8 cellular contexts compared by ENCODE assay signal in the genomic region with DNA sequence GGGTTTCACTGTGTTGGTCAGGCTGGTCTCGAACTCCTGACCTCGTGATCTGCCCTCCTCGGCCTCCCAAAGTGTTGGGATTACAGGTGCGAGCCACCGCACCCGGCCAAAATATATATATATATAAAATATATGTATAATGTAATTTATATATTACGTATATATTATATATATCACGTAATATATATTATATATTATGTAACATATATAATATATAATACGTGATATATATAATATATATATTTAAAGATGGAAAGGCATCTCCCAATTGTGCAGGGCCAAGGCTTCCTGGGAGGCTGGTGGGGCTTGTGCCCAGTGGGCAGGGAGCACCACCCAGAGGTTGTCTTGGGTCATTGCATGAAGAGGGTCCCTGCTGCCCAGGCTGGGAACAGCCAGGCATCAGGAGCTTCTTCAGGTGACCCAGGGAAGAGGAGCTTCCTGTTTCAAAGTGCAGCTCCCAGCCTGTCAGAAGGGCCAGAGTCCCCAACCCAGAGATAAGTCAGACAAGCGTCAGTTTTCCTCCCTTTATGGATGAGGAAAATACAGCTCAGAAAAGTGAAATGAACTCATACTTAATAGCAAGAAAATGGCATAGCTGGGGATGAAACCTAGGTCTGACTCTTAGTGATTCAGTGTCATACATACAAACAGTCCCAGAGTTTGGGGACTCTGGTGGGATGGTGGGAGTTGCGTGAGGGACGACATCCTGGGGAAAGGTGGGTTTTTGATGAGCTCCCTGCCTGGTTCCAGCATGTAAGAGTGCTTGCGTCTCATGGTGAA. TPM values are rescaled to one million over a fixed set of nuclear protein-coding genes. Genes with fewer than 3 reads are reported as not detected.
A peak's percentile ranks its signal among the peaks of the same experiment; 100 is the strongest.
DNase-seq lines count a peak whose midpoint lies in the region; ATAC-seq and TF ChIP-seq lines count a peak whose summit lies in the region.

No MANE protein-coding gene starts in this region.

- H3K4me3 Mint-ChIP-seq in CD4-positive, alpha-beta memory T cell = no peak overlapping the region
- H3K4me3 Mint-ChIP-seq in activated CD4-positive, alpha-beta memory T cell treated with anti-CD3 and anti-CD28 coated beads, Interleukin-2, amount 10 ng/mL, durations not matched to agents 7 days and 5 days = no peak overlapping the region
- no peak overlapping the region for H3K4me3 Mint-ChIP-seq in naive B cell

- H3K27ac ChIP-seq in CD4-positive, alpha-beta memory T cell (ENCODE audit: low read depth, low read length) = no peak overlapping the region
- H3K27ac ChIP-seq in thoracic aorta = no peak overlapping the region

- H3K27me3 Mint-ChIP-seq in CD4-positive, alpha-beta memory T cell = no peaks in the 10 kb centered on the region
- H3K27me3 Mint-ChIP-seq in activated CD4-positive, alpha-beta memory T cell treated with anti-CD3 and anti-CD28 coated beads, Interleukin-2, amount 10 ng/mL, durations not matched to agents 7 days and 5 days = peaks cover 4% of the 10 kb centered on the region
- peaks cover 0 to 18% (median 14%) of the 10 kb centered on the region in 3 donors for H3K27me3 Mint-ChIP-seq in naive B cell

- H3K9me3 ChIP-seq in CD4-positive, alpha-beta memory T cell (ENCODE audit: control insufficient read depth in 1 of 2, low read length in 2 of 2) = no peaks in the 10 kb centered on the region
- H3K9me3 ChIP-seq in thoracic aorta = no peaks in the 10 kb centered on the region

- peak; percentile 36 to 53 (median 47) for DNase-seq in CD4-positive, alpha-beta memory T cell
- DNase-seq in HK-2 (ENCODE audit: unreplicated experiment) (peak; percentile 69), NOMO-1 (lab: John Stamatoyannopoulos, UW; ENCODE audit: unreplicated experiment in 2 of 2) (peak; percentile 33 to 66), epithelial cell of esophagus (ENCODE audit: low read depth) (peak; percentile 59), naive B cell (peak; percentile 39), thoracic aorta (ENCODE audit: low spot score) (no peak)
- DNase-seq in activated CD4-positive, alpha-beta memory T cell treated with anti-CD3 and anti-CD28 coated beads, Interleukin-2, amount 10 ng/mL, durations not matched to agents 7 days and 5 days = peak; percentile 58

- no peaks in the 10 kb centered on the region for H3K9me3 Mint-ChIP-seq in CD4-positive, alpha-beta memory T cell
- no peaks in the 10 kb centered on the region for H3K9me3 Mint-ChIP-seq in activated CD4-positive, alpha-beta memory T cell treated with anti-CD3 and anti-CD28 coated beads, Interleukin-2, amount 10 ng/mL, durations not matched to agents 7 days and 5 days
- H3K9me3 Mint-ChIP-seq in naive B cell = no peaks in the 10 kb centered on the region

- no peaks in the 10 kb centered on the region for H3K27me3 ChIP-seq in CD4-positive, alpha-beta memory T cell (ENCODE audit: insufficient read depth, low read length)
- no peaks in the 10 kb centered on the region for H3K27me3 ChIP-seq in thoracic aorta (replicated peaks; ENCODE audit: insufficient read depth)

- peak overlapping the region in 4 of 7 donors; percentile 25 to 67 (median 43) for H3K27ac Mint-ChIP-seq in CD4-positive, alpha-beta memory T cell
- H3K27ac Mint-ChIP-seq in activated CD4-positive, alpha-beta memory T cell treated with anti-CD3 and anti-CD28 coated beads, Interleukin-2, amount 10 ng/mL, durations not matched to agents 7 days and 5 days = no peak overlapping the region
- H3K27ac Mint-ChIP-seq in naive B cell = no peak overlapping the region

- peaks cover 13% of the 10 kb centered on the region for H3K4me1 ChIP-seq in CD4-positive, alpha-beta memory T cell (ENCODE audit: insufficient read depth, low read length)
- peaks cover 0 to 9% of the 10 kb centered on the region in 2 donors for H3K4me1 ChIP-seq in thoracic aorta (ENCODE audit: control insufficient read depth in 1 of 2, low read depth in 2 of 2)

- intact Hi-C loops in CD4-positive, alpha-beta memory T cell (cut with micrococcal nuclease) = loop anchor here (1.0 to 2.0 kb wide), 2 partner anchors 66 to 142 kb away; a partner anchor contains a TSS

- ATAC-seq in naive B cell (ENCODE audit: low read depth in 2 of 2) (peak; percentile 65 to 81), thoracic aorta (ENCODE audit: insufficient number of reproducible peaks, low FRiP score, low read depth) (no peak), HG03442 (IDR thresholded peaks at IDR 0.05; ENCODE audit: unreplicated experiment) (no peak)

- CTCF ChIA-PET in CD4-positive, alpha-beta memory T cell (lab: Charles Lee; ENCODE audit: partially characterized antibody) = interaction anchor here (0.7 to 3.1 kb wide), 18 partner anchors 9 to 539 kb away, joined by 3 to 104 read pairs (median 4); a partner anchor contains a TSS
- CTCF ChIA-PET in activated CD4-positive, alpha-beta memory T cell treated with anti-CD3 and anti-CD28 coated beads, Interleukin-2, amount 10 ng/mL, durations not matched to agents 7 days and 5 days (lab: Charles Lee) = interaction anchor here (0.6 to 5.6 kb wide), 23 partner anchors 7 to 361 kb away, joined by 3 to 111 read pairs (median 4); a partner anchor contains a TSS

- peaks cover 7 to 21% (median 13%) of the 10 kb centered on the region in 4 donors for H3K4me1 Mint-ChIP-seq in CD4-positive, alpha-beta memory T cell
- H3K4me1 Mint-ChIP-seq in activated CD4-positive, alpha-beta memory T cell treated with anti-CD3 and anti-CD28 coated beads, Interleukin-2, amount 10 ng/mL, durations not matched to agents 7 days and 5 days = peaks cover 12% of the 10 kb centered on the region
- H3K4me1 Mint-ChIP-seq in naive B cell = peaks cover 8 to 18% (median 15%) of the 10 kb centered on the region in 3 donors

- H3K36me3 ChIP-seq in CD4-positive, alpha-beta memory T cell (ENCODE audit: insufficient read depth, low read length) = peaks cover 30% of the 10 kb centered on the region
- peaks cover 27% of the 10 kb centered on the region for H3K36me3 ChIP-seq in thoracic aorta

- no peak overlapping the region for H3K4me3 ChIP-seq in CD4-positive, alpha-beta memory T cell (ENCODE audit: low read length in 2 of 2)
- no peak overlapping the region for H3K4me3 ChIP-seq in epithelial cell of esophagus (ENCODE audit: low read length)
- H3K4me3 ChIP-seq in thoracic aorta = no peak overlapping the region

- H3K36me3 Mint-ChIP-seq in CD4-positive, alpha-beta memory T cell = peaks cover 27 to 31% of the 10 kb centered on the region in 2 donors
- H3K36me3 Mint-ChIP-seq in activated CD4-positive, alpha-beta memory T cell treated with anti-CD3 and anti-CD28 coated beads, Interleukin-2, amount 10 ng/mL, durations not matched to agents 7 days and 5 days (ENCODE audit: low read depth) = peaks cover 29% of the 10 kb centered on the region
- peaks cover 10 to 15% of the 10 kb centered on the region in 2 donors for H3K36me3 Mint-ChIP-seq in naive B cell

- TF ChIP-seq CTCF in epithelial cell of esophagus (IDR thresholded peaks at IDR 0.05; ENCODE audit: insufficient read depth, low read depth, low read length, missing control alignments) (peak; percentile 58), thoracic aorta (IDR thresholded peaks at IDR 0.05) (peak; percentile 53)

- POLR2A ChIA-PET in CD4-positive, alpha-beta memory T cell (lab: Charles Lee; ENCODE audit: partially characterized antibody) = interaction anchor here (1.1 to 1.4 kb wide), 2 partner anchors 65 to 67 kb away, joined by 3 to 6 read pairs; no protein-coding TSS in a partner anchor
- POLR2A ChIA-PET in activated CD4-positive, alpha-beta memory T cell treated with anti-CD3 and anti-CD28 coated beads, Interleukin-2, amount 10 ng/mL, durations not matched to agents 7 days and 5 days (lab: Charles Lee) = interaction anchor here (0.7 kb wide), 1 partner anchor 65 kb away, joined by 4 read pairs; no protein-coding TSS in a partner anchor

RNA-seq across cellular contexts. Expression of a gene that starts 12.0 kb away (rescaled TPM):
- 100 to 1,000 TPM; 112 to 132 TPM for total RNA-seq in CD4-positive, alpha-beta memory T cell
- 10 to 100 TPM in 1 of 2 donors, 1 to 10 TPM in 1; 6.4 to 18.6 TPM for polyA plus RNA-seq in CD4-positive, alpha-beta memory T cell
- total RNA-seq in activated CD4-positive, alpha-beta memory T cell treated with anti-CD3 and anti-CD28 coated beads, Interleukin-2, amount 10 ng/mL, durations not matched to agents 7 days and 5 days = 100 to 1,000 TPM; 118 to 122 TPM
- 10 to 100 TPM in 4 of 6 donors, 1 to 10 TPM in 2; 7.3 to 13.6 (median 10.8) TPM for polyA plus RNA-seq in naive B cell (ENCODE audit: low read depth in 6 of 6)
- total RNA-seq in thoracic aorta = 10 to 100 TPM; 28.4 to 49.5 TPM

RNA-seq across cellular contexts. Expression of a gene that starts 21.1 kb away (rescaled TPM):
- not detected for total RNA-seq in CD4-positive, alpha-beta memory T cell
- polyA plus RNA-seq in CD4-positive, alpha-beta memory T cell = not detected
- not detected for total RNA-seq in activated CD4-positive, alpha-beta memory T cell treated with anti-CD3 and anti-CD28 coated beads, Interleukin-2, amount 10 ng/mL, durations not matched to agents 7 days and 5 days
- under 1 TPM in 2 of 6 donors, not detected in 4; 0.05 to 0.17 TPM for polyA plus RNA-seq in naive B cell (ENCODE audit: low read depth in 6 of 6)
- not detected for total RNA-seq in thoracic aorta

RNA-seq across cellular contexts. Expression of a gene that starts 44.2 kb away (rescaled TPM):
- total RNA-seq in CD4-positive, alpha-beta memory T cell = not detected
- polyA plus RNA-seq in CD4-positive, alpha-beta memory T cell = not detected
- total RNA-seq in activated CD4-positive, alpha-beta memory T cell treated with anti-CD3 and anti-CD28 coated beads, Interleukin-2, amount 10 ng/mL, durations not matched to agents 7 days and 5 days = not detected
- polyA plus RNA-seq in naive B cell (ENCODE audit: low read depth in 6 of 6) = not detected
- total RNA-seq in thoracic aorta = 10 to 100 TPM in 1 of 2 donors, 1 to 10 TPM in 1; 6.1 to 15.2 TPM

RNA-seq across cellular contexts. Expression of a gene that starts 44.4 kb away (rescaled TPM):
- total RNA-seq in CD4-positive, alpha-beta memory T cell = not detected
- polyA plus RNA-seq in CD4-positive, alpha-beta memory T cell = not detected
- not detected for total RNA-seq in activated CD4-positive, alpha-beta memory T cell treated with anti-CD3 and anti-CD28 coated beads, Interleukin-2, amount 10 ng/mL, durations not matched to agents 7 days and 5 days
- polyA plus RNA-seq in naive B cell (ENCODE audit: low read depth in 6 of 6) = not detected
- total RNA-seq in thoracic aorta = 10 to 100 TPM in 1 of 2 donors, 1 to 10 TPM in 1; 1.1 to 28.0 TPM

Comparison
In these comparisons a context has a peak if more than half of its experiments do, and no peak if none do; other contexts are left out.
1. H3K27ac Mint-ChIP-seq: peak in CD4-positive, alpha-beta memory T cell (4 of 7); none in activated CD4-positive, alpha-beta memory T cell treated with anti-CD3 and anti-CD28 coated beads, Interleukin-2, amount 10 ng/mL, durations not matched to agents 7 days and 5 days (single experiment) and naive B cell (0 of 6).
2. ATAC-seq: peak in naive B cell (2 of 2); none in thoracic aorta (single experiment) and HG03442 (single experiment).
3. RNA of a gene that starts 44.2 kb away (total RNA-seq): 6.1 to 15.2 TPM in thoracic aorta; not detected in CD4-positive, alpha-beta memory T cell and not detected in activated CD4-positive, alpha-beta memory T cell treated with anti-CD3 and anti-CD28 coated beads, Interleukin-2, amount 10 ng/mL, durations not matched to agents 7 days and 5 days; every median in the first group is over 4 times any median in the second.